ENCODE assay signal across 9 cellular contexts in genomic region chr4:14856076-14856926, GRCh38.
DNase-seq lines count a peak whose midpoint lies in the region; ATAC-seq and TF ChIP-seq lines count a peak whose summit lies in the region.
"Had no signal": no experiment of that assay in that cellular context is flagged by ENCODE, and none has a peak within 500 bp of the region (broad histone marks: within the 10 kb centered on the region; RNA-seq: fewer than 3 reads in every experiment).

No MANE protein-coding gene starts in this region.

- H3K4me1 Mint-ChIP-seq in CD14-positive monocyte: peaks cover 27% of the 10 kb centered on the region
- H3K4me1 Mint-ChIP-seq: nephron had no signal

- no peaks in the 10 kb centered on the region for H3K36me3 Mint-ChIP-seq in CD14-positive monocyte

- peaks cover 0 to 3% (median 0%) of the 10 kb centered on the region in 7 donors for H3K9me3 Mint-ChIP-seq in CD14-positive monocyte
- H3K9me3 Mint-ChIP-seq: nephron had no signal

- H3K4me3 Mint-ChIP-seq in CD14-positive monocyte: no peak overlapping the region
- H3K4me3 Mint-ChIP-seq: nephron had no signal

- DNase-seq in CD14-positive monocyte (ENCODE audit: low spot score) (peak; percentile 92), fibroblast of pulmonary artery (ENCODE audit: low read depth) (peak; percentile 97), NCI-H2029 (lab: John Stamatoyannopoulos, UW) (no peak), DMS114 treated with DMSO at 0.1 percent for 48 hours (lab: John Stamatoyannopoulos, UW; ENCODE audit: unreplicated experiment) (no peak)
- peak; percentile 3 to 58 for DNase-seq in activated CD4-positive, alpha-beta T cell treated with anti-CD3 and anti-CD28 coated beads, Interleukin-2, amount 50 U/mL, for 24 hours (ENCODE audit: low read depth in 1 of 2, low spot score in 1 of 2)
- DNase-seq in stimulated activated CD4-positive, alpha-beta T cell treated with anti-CD3 and anti-CD28 coated beads, Interleukin-15, amount 100 ng/mL, for 24 hours: peak; percentile 79

- peak overlapping the region; percentile 86 to 97 (median 95) for H3K27ac Mint-ChIP-seq in CD14-positive monocyte
- H3K27ac Mint-ChIP-seq: nephron had no signal

- intact Hi-C loops in CD14-positive monocyte (cut with micrococcal nuclease): loop anchor here (5.0 to 10.0 kb wide), 2 partner anchors 146 to 1372 kb away; partner anchors contain the start of genes CPEB2 (in 2 of the 2) and RAB28 (in 1 of the 2)

- H3K4me3 ChIP-seq in fibroblast of pulmonary artery (replicated peaks; ENCODE audit: low read depth, low read length): no peak overlapping the region

- ATAC-seq in GM19467 (IDR thresholded peaks at IDR 0.05; ENCODE audit: unreplicated experiment): peak; percentile 98
- peak; percentile 97 for ATAC-seq in HG03521 (IDR thresholded peaks at IDR 0.05; ENCODE audit: unreplicated experiment)

- H3K27me3 Mint-ChIP-seq in CD14-positive monocyte (ENCODE audit: low read depth in 3 of 3): peaks cover 0 to 11% (median 9%) of the 10 kb centered on the region in 3 donors

- TF ChIP-seq CTCF in CD14-positive monocyte (IDR thresholded peaks at IDR 0.05) (no peak), fibroblast of pulmonary artery (IDR thresholded peaks at IDR 0.05; ENCODE audit: low read length, missing control alignments) (no peak)

Comparison
In these comparisons a context has a peak if more than half of its experiments do, and no peak if none do; other contexts are left out.
1. DNase-seq: peak in CD14-positive monocyte (single experiment), activated CD4-positive, alpha-beta T cell treated with anti-CD3 and anti-CD28 coated beads, Interleukin-2, amount 50 U/mL, for 24 hours (2 of 2), fibroblast of pulmonary artery (single experiment) and stimulated activated CD4-positive, alpha-beta T cell treated with anti-CD3 and anti-CD28 coated beads, Interleukin-15, amount 100 ng/mL, for 24 hours (single experiment); none in NCI-H2029 (single experiment) and DMS114 treated with DMSO at 0.1 percent for 48 hours (single experiment).